8 cellular contexts compared by ENCODE assay signal in genomic region chr1:153565529-153566374, GRCh38. TPM values are rescaled to one million over a fixed set of nuclear protein-coding genes. Genes with fewer than 3 reads are reported as not detected.
DNase-seq lines count a peak whose midpoint lies in the region; ATAC-seq, FAIRE-seq and TF ChIP-seq lines count a peak whose summit lies in the region.

TSS of gene S100A2 (minus strand) at chr1:153565844. CDS start at chr1:153563877, 1,967 bp downstream.

- TF ChIP-seq CTCF in foreskin fibroblast (IDR thresholded peaks at IDR 0.05; ENCODE audit: low read depth, low read length) = no peak
- no peak for TF ChIP-seq CTCF in pancreas (IDR thresholded peaks at IDR 0.05)

- H3K4me3 Mint-ChIP-seq in activated T-helper 1 cell treated with anti-CD3 and anti-CD28 coated beads, Interleukin-12 subunit alpha, Interleukin-12 subunit beta, Interleukin-2, Interleukin-4 antibody, amounts not matched to agents 30 ng/mL and 10 ng/mL and 1 ng/mL, durations not matched to agents 14 hours and 24 hours and 36 hours = peak within 1 kb of the TSS; percentile 76

- intact Hi-C loops in activated T-helper 1 cell treated with anti-CD3 and anti-CD28 coated beads, Interleukin-12 subunit alpha, Interleukin-12 subunit beta, Interleukin-2, Interleukin-4 antibody, amounts not matched to agents 30 ng/mL and 10 ng/mL and 1 ng/mL, durations not matched to agents 14 hours and 24 hours and 36 hours (cut with micrococcal nuclease) = loop anchor here (1.0 to 5.0 kb wide), 4 partner anchors 20 to 182 kb away; partner anchors contain the start of genes CHTOP, ILF2 and S100A4
- intact Hi-C loops in pancreas (cut with DNase I) = no loop called here

- H3K4me1 Mint-ChIP-seq in activated T-helper 1 cell treated with anti-CD3 and anti-CD28 coated beads, Interleukin-12 subunit alpha, Interleukin-12 subunit beta, Interleukin-2, Interleukin-4 antibody, amounts not matched to agents 30 ng/mL and 10 ng/mL and 1 ng/mL, durations not matched to agents 14 hours and 24 hours and 36 hours (ENCODE audit: low read depth) = peaks cover 35% of the 10 kb centered on the region

- peak within 1 kb of the TSS; percentile 100 for H3K4me2 ChIP-seq in BLaER1

- peak; percentile 59 for DNase-seq in NCI-H510A treated with DMSO at 0.1 percent for 48 hours (lab: John Stamatoyannopoulos, UW)
- DNase-seq in activated T-helper 1 cell treated with anti-CD3 and anti-CD28 coated beads, Interleukin-12 subunit alpha, Interleukin-12 subunit beta, Interleukin-2, Interleukin-4 antibody, amounts not matched to agents 30 ng/mL and 10 ng/mL and 1 ng/mL, durations not matched to agents 14 hours and 24 hours and 36 hours (ENCODE audit: low spot score) = no peak
- peak; percentile 94 to 96 for DNase-seq in foreskin fibroblast
- DNase-seq in pancreas = peak in 3 of 6 donors; percentile 34 to 64 (median 41)
- no peak for DNase-seq in midbrain (lab: John Stamatoyannopoulos, UW)

- peaks cover 1% of the 10 kb centered on the region for H3K27me3 Mint-ChIP-seq in activated T-helper 1 cell treated with anti-CD3 and anti-CD28 coated beads, Interleukin-12 subunit alpha, Interleukin-12 subunit beta, Interleukin-2, Interleukin-4 antibody, amounts not matched to agents 30 ng/mL and 10 ng/mL and 1 ng/mL, durations not matched to agents 14 hours and 24 hours and 36 hours (ENCODE audit: insufficient read depth)

- no peak within 1 kb of the TSS for H3K4me3 ChIP-seq in BLaER1
- H3K4me3 ChIP-seq in foreskin fibroblast (ENCODE audit: low read depth in 1 of 2, low read length in 2 of 2) = peak within 1 kb of the TSS in 1 of 2 donors; percentile 32
- H3K4me3 ChIP-seq in pancreas = no peak within 1 kb of the TSS

- H3K36me3 Mint-ChIP-seq in activated T-helper 1 cell treated with anti-CD3 and anti-CD28 coated beads, Interleukin-12 subunit alpha, Interleukin-12 subunit beta, Interleukin-2, Interleukin-4 antibody, amounts not matched to agents 30 ng/mL and 10 ng/mL and 1 ng/mL, durations not matched to agents 14 hours and 24 hours and 36 hours (ENCODE audit: low read depth) = no peaks in the 10 kb centered on the region

- H3K27me3 ChIP-seq in BLaER1 (no peaks in the 10 kb centered on the region), pancreas (no peaks in the 10 kb centered on the region)

- peak within 1 kb of the TSS; percentile 77 for H3K27ac ChIP-seq in BLaER1
- H3K27ac ChIP-seq in pancreas = peak within 1 kb of the TSS; percentile 62 to 90 (median 78)

- H3K36me3 ChIP-seq in BLaER1 (no peaks in the 10 kb centered on the region), pancreas (no peaks in the 10 kb centered on the region)

- H3K9me3 Mint-ChIP-seq in activated T-helper 1 cell treated with anti-CD3 and anti-CD28 coated beads, Interleukin-12 subunit alpha, Interleukin-12 subunit beta, Interleukin-2, Interleukin-4 antibody, amounts not matched to agents 30 ng/mL and 10 ng/mL and 1 ng/mL, durations not matched to agents 14 hours and 24 hours and 36 hours = no peaks in the 10 kb centered on the region

- WGBS in pancreas, 2 donors = 65 to 73% methylated on average over 8 of the region's 8 CpGs

- H3K9me3 ChIP-seq in BLaER1 (no peaks in the 10 kb centered on the region), pancreas (no peaks in the 10 kb centered on the region)

- FAIRE-seq in pancreas (lab: Jason Lieb, UNC) = no peak

- ATAC-seq in GM21825 (IDR thresholded peaks at IDR 0.05; ENCODE audit: unreplicated experiment) (peak; percentile 46), pancreas (peak; percentile 15 to 52 (median 24)), HG03571 (IDR thresholded peaks at IDR 0.05; ENCODE audit: unreplicated experiment) (no peak)

- H4K20me1 ChIP-seq in BLaER1 = no peaks in the 10 kb centered on the region

- peak within 1 kb of the TSS; percentile 100 for H3K27ac Mint-ChIP-seq in activated T-helper 1 cell treated with anti-CD3 and anti-CD28 coated beads, Interleukin-12 subunit alpha, Interleukin-12 subunit beta, Interleukin-2, Interleukin-4 antibody, amounts not matched to agents 30 ng/mL and 10 ng/mL and 1 ng/mL, durations not matched to agents 14 hours and 24 hours and 36 hours

- H3K4me1 ChIP-seq in BLaER1 (peaks cover 54% of the 10 kb centered on the region), pancreas (peaks cover 0 to 24% (median 0%) of the 10 kb centered on the region in 3 donors)

- H3K9ac ChIP-seq in BLaER1 = peak within 1 kb of the TSS; percentile 53; the same call in 1 of the 2 replicates

RNA-seq across cellular contexts. Expression of gene S100A2, which starts in this region (rescaled TPM):
- 0.21 and 1.1 TPM in 2 replicates for total RNA-seq in activated T-helper 1 cell treated with anti-CD3 and anti-CD28 coated beads, Interleukin-12 subunit alpha, Interleukin-12 subunit beta, Interleukin-2, Interleukin-4 antibody, amounts not matched to agents 30 ng/mL and 10 ng/mL and 1 ng/mL, durations not matched to agents 14 hours and 24 hours and 36 hours
- total RNA-seq in pancreas = 1 to 10 TPM in 1 of 6 donors, under 1 TPM in 3, not detected in 2; 0.60 to 2.1 (median 0.68) TPM
- 1 to 10 TPM; 1.9 to 2.8 TPM for polyA plus RNA-seq in pancreas

Comparison
In these comparisons a context has a peak if more than half of its experiments do, and no peak if none do; other contexts are left out.
1. DNase-seq: peak in NCI-H510A treated with DMSO at 0.1 percent for 48 hours (single experiment) and foreskin fibroblast (2 of 2); none in activated T-helper 1 cell treated with anti-CD3 and anti-CD28 coated beads, Interleukin-12 subunit alpha, Interleukin-12 subunit beta, Interleukin-2, Interleukin-4 antibody, amounts not matched to agents 30 ng/mL and 10 ng/mL and 1 ng/mL, durations not matched to agents 14 hours and 24 hours and 36 hours (single experiment) and midbrain (single experiment).